Comparison of ENCODE assay signal across 7 cellular contexts in the genomic region with DNA sequence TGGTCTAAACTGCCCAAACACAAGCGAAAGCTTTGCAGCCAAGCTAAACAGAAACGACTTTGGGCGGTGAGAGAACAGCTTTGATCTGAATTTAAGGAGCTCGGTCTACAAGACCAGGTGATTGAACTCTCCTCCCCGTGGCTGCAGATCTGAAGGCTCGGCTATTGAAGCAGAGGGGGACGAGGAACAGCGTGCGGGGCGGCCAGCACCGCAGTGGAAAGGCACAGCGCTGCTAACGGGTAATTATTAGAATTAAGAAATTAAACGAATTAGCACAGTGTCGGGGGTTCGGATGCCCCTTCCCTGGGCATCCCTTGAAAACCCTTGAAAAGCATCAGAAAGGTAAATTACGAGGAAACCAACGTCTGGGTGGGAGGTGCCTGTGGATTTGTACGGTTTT. TPM values are rescaled to one million over a fixed set of nuclear protein-coding genes. Genes with fewer than 3 reads are reported as not detected.
DNase-seq lines count a peak whose midpoint lies in the region; ATAC-seq, FAIRE-seq and TF ChIP-seq lines count a peak whose summit lies in the region.

No MANE protein-coding gene starts in this region.

- H3K27ac Mint-ChIP-seq in immature natural killer cell = no peak overlapping the region

- H3K36me3 ChIP-seq in HUES64 (ENCODE audit: insufficient read depth, low read length) = no peaks in the 10 kb centered on the region
- no peaks in the 10 kb centered on the region for H3K36me3 ChIP-seq in K562 (ENCODE audit: control insufficient read depth, insufficient read depth, low read length)

- peak overlapping the region; percentile 47; the same call in 1 of the 2 replicates for H2AFZ ChIP-seq in K562 (ENCODE audit: low read depth, low read length)

- H3K9ac ChIP-seq in HUES64 (ENCODE audit: low read depth, low read length) (peak overlapping the region; percentile 7; the same call in 1 of the 2 replicates), K562 (ENCODE audit: insufficient read depth in 1 of 2, low read depth in 2 of 2, low read length in 2 of 2) (no peak overlapping the region)

- BruUV-seq in K562 (replicated peaks; lab: Mats Ljungman, UMichigan) = no TSS peak

- CTCF ChIA-PET in K562 (lab: Yijun Ruan, JAX; ENCODE audit: low intra/inter-chr PET ratio) = no interaction called here

- H4K20me1 ChIP-seq in K562 (replicated peaks; ENCODE audit: control insufficient read depth, insufficient read depth, low read length) = no peaks in the 10 kb centered on the region

- POLR2A ChIA-PET in K562 (lab: Yijun Ruan, JAX) = no interaction called here

- peak overlapping the region; percentile 33 to 67 (median 53) for H3K4me3 Mint-ChIP-seq in immature natural killer cell

- H3K9me3 Mint-ChIP-seq in immature natural killer cell = peaks cover 0 to 7% (median 0%) of the 10 kb centered on the region in 6 donors

- in situ Hi-C loops in K562 (cut with MboI) = no loop called here

- H3K79me2 ChIP-seq in K562 (ENCODE audit: control insufficient read depth, insufficient read depth, low read length) = no peaks in the 10 kb centered on the region

- no peaks in the 10 kb centered on the region for H3K9me1 ChIP-seq in K562 (ENCODE audit: control insufficient read depth, insufficient read depth, low read length)

- no peaks in the 10 kb centered on the region for H3K4me1 ChIP-seq in HUES64 (ENCODE audit: insufficient read depth, low read length)
- H3K4me1 ChIP-seq in K562 (replicated peaks in 1 of 2; ENCODE audit: control insufficient read depth in 2 of 2, insufficient read depth in 2 of 2, low read length in 2 of 2) = peaks cover 0 to 6% of the 10 kb centered on the region in 2 experiments; a peak in 2 of 5 replicates

- H3K4me1 Mint-ChIP-seq in immature natural killer cell = peaks cover 5 to 13% of the 10 kb centered on the region in 2 donors

- H3K4me3 ChIP-seq in HUES64 (ENCODE audit: low read length) (peak overlapping the region; percentile 82), K562 (peak overlapping the region; percentile 8; the same call in 1 of the 2 replicates), skin epidermis (peak overlapping the region in 6 of 7 experiments; percentile 7 to 38 (median 24))

- FAIRE-seq in K562 (lab: Jason Lieb, UNC) = no peak

- TF ChIP-seq POLR2A in K562 (conservative IDR thresholded peaks at IDR 0.05) = no peak

- peaks cover 22% of the 10 kb centered on the region for H3K27me3 ChIP-seq in HUES64 (ENCODE audit: insufficient read depth, low read length)
- H3K27me3 ChIP-seq in K562 (ENCODE audit: control insufficient read depth in 2 of 2, insufficient read depth in 2 of 2, low read length in 2 of 2) = peaks cover 5 to 29% of the 10 kb centered on the region in 2 experiments; a peak in 3 of 5 replicates

- H3K27me3 Mint-ChIP-seq in immature natural killer cell (ENCODE audit: low read depth in 3 of 3) = peaks cover 20 to 44% (median 31%) of the 10 kb centered on the region in 3 donors

- H3K27ac ChIP-seq in HUES64 (ENCODE audit: low read depth, low read length) (no peak overlapping the region), K562 (ENCODE audit: extremely low read depth, low read depth, low read length) (no peak overlapping the region), skin epidermis (peak overlapping the region in 1 of 21 experiments; percentile 23)

- TF ChIP-seq CTCF in K562 (IDR thresholded peaks at IDR 0.05 in 2 of 3, conservative IDR thresholded peaks at IDR 0.05 in 1 of 3; ENCODE audit: insufficient read depth in 2 of 3, low read depth in 1 of 3, low read length in 3 of 3) = no peak

- H3K4me2 ChIP-seq in K562 (ENCODE audit: insufficient read depth, low read length) = peak overlapping the region; percentile 28; the same call in 1 of the 2 replicates

- 4% methylated on average over 19 of the region's 19 CpGs for WGBS in HUES64
- 14% methylated on average over 14 of the region's 19 CpGs for WGBS in K562 (ENCODE audit: insufficient coverage, low coverage, missing lambda C conversion rate)

- DNase-seq in K562 (ENCODE audit: extremely low read depth in 1 of 4, low spot score in 3 of 4) = no peak
- DNase-seq in immature natural killer cell = no peak

- no peak for TF ChIP-seq EP300 in K562 (IDR thresholded peaks at IDR 0.05; ENCODE audit: low read length)

- H3K9me3 ChIP-seq in HUES64 (ENCODE audit: insufficient read depth, low read depth, low read length) (peaks cover 3% of the 10 kb centered on the region; the same call in 1 of the 2 replicates), K562 (replicated peaks; ENCODE audit: control insufficient read depth, insufficient read depth, low read depth, low read length) (no peaks in the 10 kb centered on the region)

- no peak for TF ChIP-seq RAD21 in K562 (CRISPR knock-in tag; conservative IDR thresholded peaks at IDR 0.05 in 1 of 2, IDR thresholded peaks at IDR 0.05 in 1 of 2)

- ATAC-seq in K562 (no peak), HG02759 (IDR thresholded peaks at IDR 0.05; ENCODE audit: unreplicated experiment) (no peak), GM18870 (IDR thresholded peaks at IDR 0.05; ENCODE audit: unreplicated experiment) (no peak), GM21526 (IDR thresholded peaks at IDR 0.05; ENCODE audit: low FRiP score, unreplicated experiment) (no peak)

- intact Hi-C loops in K562 (cut with micrococcal nuclease) = no loop called here

- peaks cover 0 to 11% (median 0%) of the 10 kb centered on the region in 3 donors for H3K36me3 Mint-ChIP-seq in immature natural killer cell

TF ChIP-seq in K562, 482 proteins besides CTCF, POLR2A, EP300 and RAD21 (continues in another document):
- TF ChIP-seq TBL1XR1 (IDR thresholded peaks at IDR 0.05; ENCODE audit: low read length in 2 of 2) (no peak), ZNF347 (CRISPR knock-in tag; IDR thresholded peaks at IDR 0.05; ENCODE audit: low read depth) (no peak), MEIS2 (IDR thresholded peaks at IDR 0.05; ENCODE audit: partially characterized antibody) (no peak)
- TF ChIP-seq, protein P1, sequence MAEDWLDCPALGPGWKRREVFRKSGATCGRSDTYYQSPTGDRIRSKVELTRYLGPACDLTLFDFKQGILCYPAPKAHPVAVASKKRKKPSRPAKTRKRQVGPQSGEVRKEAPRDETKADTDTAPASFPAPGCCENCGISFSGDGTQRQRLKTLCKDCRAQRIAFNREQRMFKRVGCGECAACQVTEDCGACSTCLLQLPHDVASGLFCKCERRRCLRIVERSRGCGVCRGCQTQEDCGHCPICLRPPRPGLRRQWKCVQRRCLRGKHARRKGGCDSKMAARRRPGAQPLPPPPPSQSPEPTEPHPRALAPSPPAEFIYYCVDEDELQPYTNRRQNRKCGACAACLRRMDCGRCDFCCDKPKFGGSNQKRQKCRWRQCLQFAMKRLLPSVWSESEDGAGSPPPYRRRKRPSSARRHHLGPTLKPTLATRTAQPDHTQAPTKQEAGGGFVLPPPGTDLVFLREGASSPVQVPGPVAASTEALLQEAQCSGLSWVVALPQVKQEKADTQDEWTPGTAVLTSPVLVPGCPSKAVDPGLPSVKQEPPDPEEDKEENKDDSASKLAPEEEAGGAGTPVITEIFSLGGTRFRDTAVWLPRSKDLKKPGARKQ (CRISPR knock-in tag; IDR thresholded peaks at IDR 0.05) = no peak
- TF ChIP-seq, protein P2, sequence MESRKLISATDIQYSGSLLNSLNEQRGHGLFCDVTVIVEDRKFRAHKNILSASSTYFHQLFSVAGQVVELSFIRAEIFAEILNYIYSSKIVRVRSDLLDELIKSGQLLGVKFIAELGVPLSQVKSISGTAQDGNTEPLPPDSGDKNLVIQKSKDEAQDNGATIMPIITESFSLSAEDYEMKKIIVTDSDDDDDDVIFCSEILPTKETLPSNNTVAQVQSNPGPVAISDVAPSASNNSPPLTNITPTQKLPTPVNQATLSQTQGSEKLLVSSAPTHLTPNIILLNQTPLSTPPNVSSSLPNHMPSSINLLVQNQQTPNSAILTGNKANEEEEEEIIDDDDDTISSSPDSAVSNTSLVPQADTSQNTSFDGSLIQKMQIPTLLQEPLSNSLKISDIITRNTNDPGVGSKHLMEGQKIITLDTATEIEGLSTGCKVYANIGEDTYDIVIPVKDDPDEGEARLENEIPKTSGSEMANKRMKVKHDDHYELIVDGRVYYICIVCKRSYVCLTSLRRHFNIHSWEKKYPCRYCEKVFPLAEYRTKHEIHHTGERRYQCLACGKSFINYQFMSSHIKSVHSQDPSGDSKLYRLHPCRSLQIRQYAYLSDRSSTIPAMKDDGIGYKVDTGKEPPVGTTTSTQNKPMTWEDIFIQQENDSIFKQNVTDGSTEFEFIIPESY (CRISPR knock-in tag; IDR thresholded peaks at IDR 0.05) = no peak
- TF ChIP-seq, protein P3, sequence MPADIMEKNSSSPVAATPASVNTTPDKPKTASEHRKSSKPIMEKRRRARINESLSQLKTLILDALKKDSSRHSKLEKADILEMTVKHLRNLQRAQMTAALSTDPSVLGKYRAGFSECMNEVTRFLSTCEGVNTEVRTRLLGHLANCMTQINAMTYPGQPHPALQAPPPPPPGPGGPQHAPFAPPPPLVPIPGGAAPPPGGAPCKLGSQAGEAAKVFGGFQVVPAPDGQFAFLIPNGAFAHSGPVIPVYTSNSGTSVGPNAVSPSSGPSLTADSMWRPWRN (IDR thresholded peaks at IDR 0.05; ENCODE audit: low read depth) = no peak

RNA-seq across cellular contexts. Expression of a gene that starts 0.4 kb away (rescaled TPM):
- polyA plus RNA-seq in HUES64 (2013, experiment 1 of 2) = 0.55 TPM
- polyA plus RNA-seq in HUES64 (2013, experiment 2 of 2) = 1.2 TPM
- total RNA-seq in K562 (2011; cell fraction: chromatin; rRNA removed; ENCODE audit: low replicate concordance) = not detected in 2 replicates
- total RNA-seq in K562 (2011; cell fraction: nucleolus; rRNA removed) = not detected in 2 replicates
- total RNA-seq in K562 (2011; cell fraction: nucleoplasm; rRNA removed) = not detected in 2 replicates
- total RNA-seq in K562 (2014; rRNA removed) (not detected in 2 replicates), K562 (2014; rRNA removed; fragmentation: Illumina TruSeq; extraction: Trizol) (not detected in 2 replicates), K562 (2015; rRNA removed; fragmentation: Illumina TruSeq; extraction: Trizol) (not detected in 2 replicates), K562 (2021) (not detected in 2 replicates)
- polyA plus RNA-seq in K562 (2011; rRNA removed) (0.11 TPM in 1 of 2 replicates, not detected in the other), K562 (2014; fragmentation: Illumina TruSeq; extraction: Trizol) (not detected in 2 replicates), K562 (2014; fragmentation: Nextera tagmentation; extraction: Ambion mirVana) (not detected), K562 (2014; rRNA removed) (0.34 TPM in 1 of 2 replicates, not detected in the other), immature natural killer cell (not detected)
- polyA plus RNA-seq in K562 (2011; cell fraction: cytosol; rRNA removed) = not detected in 2 replicates
- 0.67 and 1.4 TPM in 2 replicates for polyA plus RNA-seq in K562 (2011; cell fraction: nucleus; rRNA removed)
- polyA plus RNA-seq in K562 (2012) = 1.5 TPM in 1 of 2 replicates, not detected in the other
- not detected in 2 replicates for polyA minus RNA-seq in K562 (2011; rRNA and poly(A)+ RNA removed)
- not detected in 2 replicates for polyA minus RNA-seq in K562 (2011; cell fraction: cytosol; rRNA and poly(A)+ RNA removed)
- polyA minus RNA-seq in K562 (2011; cell fraction: nucleus; rRNA and poly(A)+ RNA removed) = not detected in 2 replicates

Comparison
In these comparisons a context has a peak if more than half of its experiments do, and no peak if none do; other contexts are left out.
1. H3K4me3 ChIP-seq: peak in every context shown above with its lines; median percentile 82 in HUES64; 24 in skin epidermis; 8 in K562.